Comparison of ENCODE assay signal across 8 cellular contexts in genomic region chr11:62123669-62124185, GRCh38. TPM values are rescaled to one million over a fixed set of nuclear protein-coding genes. Genes with fewer than 3 reads are reported as not detected.
DNase-seq lines count a peak whose midpoint lies in the region; ATAC-seq and TF ChIP-seq lines count a peak whose summit lies in the region.

TSS of gene INCENP (plus strand) at chr11:62124011. CDS start at chr11:62128162, 4,151 bp downstream.

- TF ChIP-seq CTCF in lung (IDR thresholded peaks at IDR 0.05; ENCODE audit: control extremely low read depth, extremely low read depth): no peak

- DNase-seq in CD8-positive, alpha-beta memory T cell: peak; percentile 91 to 97 (median 94)
- DNase-seq in HS-27A (ENCODE audit: low read depth): peak; percentile 95
- DNase-seq in NK-92 (lab: John Stamatoyannopoulos, UW; ENCODE audit: unreplicated experiment): peak; percentile 79
- peak; percentile 75 to 85 for DNase-seq in activated CD8-positive, alpha-beta memory T cell treated with anti-CD3 and anti-CD28 coated beads for 1 hour (ENCODE audit: extremely low read depth in 1 of 2, low read depth in 1 of 2)
- DNase-seq in effector CD8-positive, alpha-beta T cell (lab: John Stamatoyannopoulos, UW): peak; percentile 91
- peak; percentile 97 for DNase-seq in lung (ENCODE audit: low spot score)
- DNase-seq in stimulated activated CD4-positive, alpha-beta T cell treated with anti-CD3 and anti-CD28 coated beads, TNF-alpha, amount 100 ng/mL, for 4 hours (ENCODE audit: low read depth in 3 of 3): peak; percentile 81 to 89 (median 87)

- H3K36me3 Mint-ChIP-seq in CD8-positive, alpha-beta memory T cell: peaks cover 0 to 18% (median 0%) of the 10 kb centered on the region in 3 donors

- peak; percentile 94 for ATAC-seq in GM19467 (IDR thresholded peaks at IDR 0.05; ENCODE audit: unreplicated experiment)
- ATAC-seq in lung (ENCODE audit: insufficient read depth, low FRiP score): peak; percentile 98

- no peaks in the 10 kb centered on the region for H3K9me3 Mint-ChIP-seq in CD8-positive, alpha-beta memory T cell

- POLR2A ChIA-PET in CD8-positive, alpha-beta memory T cell (lab: Charles Lee): no interaction called here

- H3K4me1 Mint-ChIP-seq in CD8-positive, alpha-beta memory T cell: peaks cover 29 to 39% (median 30%) of the 10 kb centered on the region in 3 donors

- 0% methylated on average over 39 of the region's 39 CpGs for WGBS in lung, 2 donors

- peak within 1 kb of the TSS; percentile 95 for H3K4me3 ChIP-seq in CD8-positive, alpha-beta memory T cell (ENCODE audit: low read length)
- peak within 1 kb of the TSS; percentile 63 for H3K4me3 ChIP-seq in lung

- H3K4me1 ChIP-seq in CD8-positive, alpha-beta memory T cell (ENCODE audit: insufficient read depth, low read length): peaks cover 19% of the 10 kb centered on the region
- H3K4me1 ChIP-seq in lung (ENCODE audit: control insufficient read depth in 2 of 2, insufficient read depth in 2 of 2, low read length in 2 of 2): peaks cover 9% of the 10 kb centered on the region in 2 donors

- H3K27me3 ChIP-seq in CD8-positive, alpha-beta memory T cell (ENCODE audit: insufficient read depth, low read length, poor library complexity, severe bottlenecking): no peaks in the 10 kb centered on the region
- H3K27me3 ChIP-seq in lung (ENCODE audit: control insufficient read depth, insufficient read depth): no peaks in the 10 kb centered on the region

- peak within 1 kb of the TSS; percentile 54 to 98 (median 87) for H3K27ac Mint-ChIP-seq in CD8-positive, alpha-beta memory T cell

- no peaks in the 10 kb centered on the region for H3K36me3 ChIP-seq in CD8-positive, alpha-beta memory T cell (ENCODE audit: insufficient read depth, low read length)
- peaks cover 0 to 5% of the 10 kb centered on the region in 2 donors for H3K36me3 ChIP-seq in lung (ENCODE audit: control insufficient read depth in 2 of 2, insufficient read depth in 2 of 2, low read length in 2 of 2)

- H3K4me3 Mint-ChIP-seq in CD8-positive, alpha-beta memory T cell: peak within 1 kb of the TSS; percentile 93 to 97 (median 95)

- H3K9me3 ChIP-seq in CD8-positive, alpha-beta memory T cell (ENCODE audit: low read length): no peaks in the 10 kb centered on the region
- H3K9me3 ChIP-seq in lung (ENCODE audit: control insufficient read depth in 2 of 2, insufficient read depth in 1 of 2, low read length in 1 of 2): no peaks in the 10 kb centered on the region

- CTCF ChIA-PET in CD8-positive, alpha-beta memory T cell (lab: Charles Lee): interaction anchor here (1.4 kb wide), 1 partner anchor 16 kb away, joined by 5 read pairs; no protein-coding TSS in a partner anchor

- peaks cover 0 to 1% of the 10 kb centered on the region in 2 donors for H3K27me3 Mint-ChIP-seq in CD8-positive, alpha-beta memory T cell

- peak within 1 kb of the TSS; percentile 73 for H3K27ac ChIP-seq in CD8-positive, alpha-beta memory T cell (ENCODE audit: low read depth, low read length)
- peak within 1 kb of the TSS; percentile 61 to 65 for H3K27ac ChIP-seq in lung (ENCODE audit: low read depth in 1 of 2, low read length in 1 of 2)

RNA-seq across cellular contexts. Expression of gene INCENP, which starts in this region (rescaled TPM):
- total RNA-seq in CD8-positive, alpha-beta memory T cell: 10 to 100 TPM; 65.5 to 69.5 TPM
- 3.1 TPM for polyA plus RNA-seq in CD8-positive, alpha-beta memory T cell
- total RNA-seq in lung: 10 to 100 TPM; 13.3 to 14.1 TPM
- polyA plus RNA-seq in lung: 1 to 10 TPM; 3.8 to 6.8 TPM

Comparison
In these comparisons a context has a peak if more than half of its experiments do, and no peak if none do; other contexts are left out.
1. Peak in every context shown above with its lines: DNase-seq, ATAC-seq, H3K4me3 ChIP-seq and H3K27ac ChIP-seq.
2. RNA of gene INCENP (total RNA-seq): 65.5 to 69.5 TPM in CD8-positive, alpha-beta memory T cell; 13.3 to 14.1 TPM in lung; every median in the first group is over 4 times any median in the second.